In the genomic region with DNA sequence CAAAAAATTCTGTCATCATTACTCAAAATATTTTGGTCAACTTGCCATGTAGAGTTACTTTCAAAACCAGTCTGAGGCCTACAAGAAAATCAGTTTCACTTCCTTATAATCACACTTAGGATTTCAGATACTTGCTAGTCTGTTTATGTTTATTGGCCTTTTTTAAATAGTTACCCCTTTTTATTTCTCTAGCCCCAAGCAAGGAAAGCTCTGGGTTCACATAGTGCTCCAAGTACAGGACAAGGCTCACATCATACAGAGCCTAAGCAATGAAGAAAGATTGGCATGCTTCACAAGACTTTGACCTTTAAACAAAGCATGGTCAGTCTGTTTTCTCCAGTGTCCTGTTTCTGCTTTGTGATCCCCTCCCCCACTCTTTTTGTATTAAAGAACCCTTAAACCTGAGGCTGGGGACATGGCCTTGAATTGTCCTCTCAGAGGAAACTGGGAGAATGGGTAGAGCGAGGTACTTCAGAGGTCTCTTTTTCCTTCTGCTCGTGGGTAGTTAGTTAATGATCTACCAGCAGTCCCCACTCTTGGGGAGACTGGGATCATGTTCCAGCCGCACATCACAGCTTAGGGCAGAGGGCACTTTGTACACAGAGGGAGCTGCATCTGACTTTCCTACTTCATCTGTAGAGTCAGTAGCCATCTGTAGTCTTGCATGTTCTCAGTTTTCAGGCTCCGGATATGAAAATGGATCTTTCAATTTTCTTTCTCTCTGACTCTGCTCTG, we compare ENCODE assay signal across 11 cellular contexts. TPM values are rescaled to one million over a fixed set of nuclear protein-coding genes. Genes with fewer than 3 reads are reported as not detected.
DNase-seq lines count a peak whose midpoint lies in the region; ATAC-seq, FAIRE-seq and TF ChIP-seq lines count a peak whose summit lies in the region.
"Had no signal": no experiment of that assay in that cellular context is flagged by ENCODE, and none has a peak within 500 bp of the region (broad histone marks: within the 10 kb centered on the region; RNA-seq: fewer than 3 reads in every experiment).

No MANE protein-coding gene starts in this region.

- no peak for TF ChIP-seq CTCF in right atrium auricular region (IDR thresholded peaks at IDR 0.05)
- no peak for TF ChIP-seq CTCF in MM.1S (IDR thresholded peaks at IDR 0.05; ENCODE audit: low read length)
- TF ChIP-seq CTCF in kidney (IDR thresholded peaks at IDR 0.05; ENCODE audit: borderline replicate concordance, extremely low read depth, insufficient read depth): no peak

- H3K4me3 ChIP-seq in right cardiac atrium (ENCODE audit: low read length) (no peak overlapping the region), right atrium auricular region (no peak overlapping the region), MM.1S (ENCODE audit: low read length) (peak overlapping the region; percentile 8), kidney (ENCODE audit: low read length in 2 of 2) (peak overlapping the region; percentile 12 to 22)
- H3K4me3 ChIP-seq: HAP-1 had no signal

- H3K27ac ChIP-seq in right cardiac atrium (ENCODE audit: low read length) (peak overlapping the region; percentile 12), right atrium auricular region (no peak overlapping the region), MM.1S (ENCODE audit: low read length) (peak overlapping the region; percentile 74; the same call in 1 of the 2 replicates), kidney (ENCODE audit: low read depth in 2 of 2, low read length in 2 of 2) (peak overlapping the region; percentile 45 to 76)

- no peaks in the 10 kb centered on the region for H3K79me2 ChIP-seq in MM.1S (ENCODE audit: low read length)

- H3K9me2 ChIP-seq in MM.1S (replicated peaks; ENCODE audit: insufficient read depth, low read length): no peaks in the 10 kb centered on the region

- H2AFZ ChIP-seq in MM.1S (ENCODE audit: low read length): peak overlapping the region; percentile 12

- H3K36me3 ChIP-seq in right atrium auricular region (no peaks in the 10 kb centered on the region), MM.1S (replicated peaks; ENCODE audit: insufficient read depth, low read length) (no peaks in the 10 kb centered on the region), kidney (ENCODE audit: control insufficient read depth in 1 of 2, insufficient read depth in 2 of 2, low read length in 2 of 2) (no peaks in the 10 kb centered on the region)
- H3K36me3 ChIP-seq: HAP-1 had no signal

- H3K9ac ChIP-seq in MM.1S (ENCODE audit: low read length): peak overlapping the region; percentile 8
- peak overlapping the region in 1 of 2 donors; percentile 53 for H3K9ac ChIP-seq in kidney (ENCODE audit: low read length in 2 of 2)

- intact Hi-C loops in right cardiac atrium (cut with DNase I): no loop called here
- intact Hi-C loops in kidney (cut with DNase I): no loop called here

- DNase-seq in right cardiac atrium: no peak
- no peak for DNase-seq in right atrium auricular region (ENCODE audit: low spot score)
- peak; percentile 53 for DNase-seq in MM.1S
- DNase-seq in kidney: no peak
- DNase-seq in stimulated activated CD4-positive, alpha-beta T cell treated with anti-CD3 and anti-CD28 coated beads, Interleukin-2, amount 100 ng/mL, for 24 hours: no peak
- no peak for DNase-seq in stimulated activated naive CD4-positive, alpha-beta T cell treated with Interleukin-2 at 50 U/mL for 16 hours (lab: John Stamatoyannopoulos, UW)
- DNase-seq in AG20443 (ENCODE audit: low spot score): no peak
- DNase-seq: activated T-cell treated with anti-CD3 and anti-CD28 coated beads, Interleukin-2, amount 50 U/mL, for 24 hours; NCI-H510A had no signal

- peak overlapping the region; percentile 37 for H3K4me2 ChIP-seq in MM.1S (ENCODE audit: low read depth, low read length)

- H3K9me3 ChIP-seq in right cardiac atrium (ENCODE audit: control insufficient read depth, low read length): no peaks in the 10 kb centered on the region
- H3K9me3 ChIP-seq in right atrium auricular region: no peaks in the 10 kb centered on the region
- no peaks in the 10 kb centered on the region for H3K9me3 ChIP-seq in MM.1S (replicated peaks; ENCODE audit: insufficient read depth, low read length)
- H3K9me3 ChIP-seq in kidney (ENCODE audit: control insufficient read depth in 1 of 2, low read length in 2 of 2): no peaks in the 10 kb centered on the region
- H3K9me3 ChIP-seq: HAP-1 had no signal

- H3K4me1 ChIP-seq in right cardiac atrium (ENCODE audit: control insufficient read depth, insufficient read depth, low read length) (no peaks in the 10 kb centered on the region), right atrium auricular region (peaks cover 0 to 10% of the 10 kb centered on the region in 2 donors), MM.1S (ENCODE audit: low read length) (peaks cover 33% of the 10 kb centered on the region), kidney (ENCODE audit: control insufficient read depth in 1 of 2, insufficient read depth in 1 of 2, low read depth in 1 of 2, low read length in 2 of 2) (peaks cover 21 to 38% of the 10 kb centered on the region in 2 donors)

- no peaks in the 10 kb centered on the region for H3K27me3 ChIP-seq in right cardiac atrium (ENCODE audit: control insufficient read depth, insufficient read depth)
- H3K27me3 ChIP-seq in right atrium auricular region: no peaks in the 10 kb centered on the region
- no peaks in the 10 kb centered on the region for H3K27me3 ChIP-seq in MM.1S (replicated peaks; ENCODE audit: insufficient read depth, low read length)

- ATAC-seq in right cardiac atrium: peak; percentile 41 to 52
- no peak for ATAC-seq in HG03442 (IDR thresholded peaks at IDR 0.05; ENCODE audit: unreplicated experiment)

- FAIRE-seq in kidney (lab: Jason Lieb, UNC): no peak

- WGBS in right cardiac atrium: 59% methylated on average over 4 of the region's 4 CpGs

- no peaks in the 10 kb centered on the region for H4K20me1 ChIP-seq in MM.1S (ENCODE audit: insufficient read depth, low read length)

- H3F3A ChIP-seq in MM.1S (ENCODE audit: insufficient read depth, low read length): peaks cover 23% of the 10 kb centered on the region

RNA-seq across cellular contexts. Expression of gene CEACAM1, which starts 30.6 kb away (rescaled TPM):
- total RNA-seq in right cardiac atrium: 1 to 10 TPM; 2.7 to 4.2 (median 3.4) TPM
- 2.6 TPM for polyA plus RNA-seq in right cardiac atrium
- total RNA-seq in right atrium auricular region: under 1 TPM; 0.78 to 0.94 TPM
- total RNA-seq in kidney: 33.1 TPM
- polyA plus RNA-seq in kidney (ENCODE audit: insufficient read depth, low read depth, low replicate concordance): 34.3 TPM

RNA-seq across cellular contexts. Expression of gene CXCL17, which starts 54.9 kb away (rescaled TPM):
- not detected for total RNA-seq in right cardiac atrium
- not detected for polyA plus RNA-seq in right cardiac atrium
- not detected for total RNA-seq in right atrium auricular region
- total RNA-seq in kidney: not detected
- polyA plus RNA-seq in kidney (ENCODE audit: insufficient read depth, low read depth, low replicate concordance): not detected

Comparison
In these comparisons a context has a peak if more than half of its experiments do, and no peak if none do; other contexts are left out.
1. H3K27ac ChIP-seq: peak in right cardiac atrium (single experiment), MM.1S (single experiment) and kidney (2 of 2); none in right atrium auricular region (0 of 2).
2. H3K4me3 ChIP-seq: peak in MM.1S (single experiment) and kidney (2 of 2); none in right cardiac atrium (single experiment) and right atrium auricular region (0 of 2).